In the genomic region with DNA sequence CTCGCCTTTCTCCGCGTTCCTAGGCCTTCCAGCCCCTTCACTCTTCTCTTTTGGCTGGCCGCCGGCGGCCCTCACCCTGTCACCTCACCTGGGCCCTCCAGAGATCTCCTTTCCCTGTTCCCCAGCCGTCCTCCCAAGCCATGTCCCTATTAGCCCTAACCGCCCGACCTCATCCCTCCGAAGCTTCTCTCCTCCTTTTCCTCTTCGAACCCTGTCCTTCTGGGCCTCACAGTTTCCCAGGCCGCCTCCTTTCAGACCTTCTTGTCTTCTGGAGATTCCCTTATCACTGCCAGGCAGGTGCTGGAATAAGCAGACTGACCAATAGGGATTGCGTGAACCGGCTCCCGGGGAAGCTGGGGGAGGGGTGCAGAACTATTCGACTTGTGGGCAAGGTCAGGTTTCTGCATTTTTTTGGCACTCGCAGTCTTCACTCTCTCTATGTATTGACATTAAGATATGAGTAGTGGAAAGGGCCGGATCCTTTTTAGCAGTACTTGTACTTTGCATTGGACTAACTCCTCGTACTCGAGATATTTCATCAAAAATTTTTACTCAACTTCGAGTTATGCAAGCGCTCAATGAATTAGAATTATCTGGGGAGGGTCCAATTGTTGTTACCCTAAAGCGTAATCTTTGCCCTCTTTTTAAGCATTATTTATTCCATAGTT, we compare ENCODE assay signal across 8 cellular contexts. TPM values are rescaled to one million over a fixed set of nuclear protein-coding genes. Genes with fewer than 3 reads are reported as not detected.
DNase-seq lines count a peak whose midpoint lies in the region; ATAC-seq, FAIRE-seq and TF ChIP-seq lines count a peak whose summit lies in the region.

No MANE protein-coding gene starts in this region.

- peaks cover 28% of the 10 kb centered on the region for H3K4me1 Mint-ChIP-seq in activated CD4-positive, alpha-beta memory T cell treated with anti-CD3 and anti-CD28 coated beads for 36 hours (ENCODE audit: low read depth)

- no peak for TF ChIP-seq EP300 in transverse colon (IDR thresholded peaks at IDR 0.05; ENCODE audit: low read depth)

- BruUV-seq in A673 (replicated peaks; lab: Mats Ljungman, UMichigan) = no TSS peak

- peak overlapping the region; percentile 81 to 82 for H3K9ac ChIP-seq in mucosa of rectum (ENCODE audit: low read depth in 1 of 2, low read length in 2 of 2)

- POLR2A ChIA-PET in A673 (lab: Charles Lee; ENCODE audit: low non-redundant PET) = no interaction called here
- POLR2A ChIA-PET in activated CD4-positive, alpha-beta memory T cell treated with anti-CD3 and anti-CD28 coated beads for 36 hours (lab: Charles Lee) = interaction anchor here (0.6 to 2.0 kb wide), 3 partner anchors 135 to 1319 kb away, joined by 3 to 7 read pairs (median 3); a partner anchor contains a TSS

- H3K4me3 ChIP-seq in A673 (ENCODE audit: low read depth, low read length, poor library complexity, severe bottlenecking) (peak overlapping the region; percentile 88), mucosa of rectum (ENCODE audit: low read length in 2 of 2) (peak overlapping the region; percentile 74 to 95), transverse colon (peak overlapping the region; percentile 80 to 99 (median 86))

- TF ChIP-seq CTCF in A673 (conservative IDR thresholded peaks at IDR 0.05; ENCODE audit: low read depth, low read length) = no peak
- TF ChIP-seq CTCF in transverse colon (IDR thresholded peaks at IDR 0.05) = no peak

- H3K4me1 ChIP-seq in A673 (ENCODE audit: insufficient read depth, low read length, poor library complexity, severe bottlenecking) = no peaks in the 10 kb centered on the region
- peaks cover 3 to 14% of the 10 kb centered on the region in 2 donors for H3K4me1 ChIP-seq in mucosa of rectum (ENCODE audit: control insufficient read depth in 2 of 2, insufficient read depth in 2 of 2, low read length in 2 of 2)
- peaks cover 7 to 42% (median 16%) of the 10 kb centered on the region in 4 donors for H3K4me1 ChIP-seq in transverse colon

- H3K27ac ChIP-seq in A673 (ENCODE audit: low read depth, low read length, poor library complexity, severe bottlenecking) (peak overlapping the region; percentile 68), mucosa of rectum (ENCODE audit: low read depth in 2 of 2, low read length in 2 of 2) (peak overlapping the region; percentile 64 to 92), transverse colon (peak overlapping the region; percentile 90 to 97 (median 94))

- intact Hi-C loops in A673 (cut with micrococcal nuclease; ENCODE audit: unreplicated experiment) (no loop called here), transverse colon (cut with DNase I; ENCODE audit: low total_unique reads) (loop anchor here (5.0 kb wide), 2 partner anchors 76 to 136 kb away; a partner anchor contains a TSS)
- intact Hi-C loops in activated CD4-positive, alpha-beta memory T cell treated with anti-CD3 and anti-CD28 coated beads for 36 hours (cut with micrococcal nuclease) = loop anchor here (10.0 kb wide), 1 partner anchor 82 kb away; no protein-coding TSS in a partner anchor

- H3K27me3 ChIP-seq in A673 (replicated peaks; ENCODE audit: insufficient read depth, low read depth, low read length, poor library complexity) (no peaks in the 10 kb centered on the region), mucosa of rectum (ENCODE audit: control insufficient read depth in 2 of 2, insufficient read depth in 2 of 2, low read length in 2 of 2) (no peaks in the 10 kb centered on the region), transverse colon (no peaks in the 10 kb centered on the region)

- in situ Hi-C loops in transverse colon (cut with MboI; ENCODE audit: low pct_ligation_motif_present in 1 of 4, low pct_unique_long_range_greater_than_20kb in 1 of 4, low sequenced_read_pairs in 3 of 4) = no loop called here

- H3K9me3 ChIP-seq in A673 (ENCODE audit: low read depth, low read length, poor library complexity, severe bottlenecking) (no peaks in the 10 kb centered on the region), mucosa of rectum (ENCODE audit: control insufficient read depth in 2 of 2, low read length in 2 of 2) (no peaks in the 10 kb centered on the region), transverse colon (no peaks in the 10 kb centered on the region)

- peak overlapping the region; percentile 63 for H3K27ac Mint-ChIP-seq in activated CD4-positive, alpha-beta memory T cell treated with anti-CD3 and anti-CD28 coated beads for 36 hours

- H3K27me3 Mint-ChIP-seq in activated CD4-positive, alpha-beta memory T cell treated with anti-CD3 and anti-CD28 coated beads for 36 hours = no peaks in the 10 kb centered on the region

- FAIRE-seq in GM12891 (lab: Jason Lieb, UNC) = peak; percentile 33

- H3K9me3 Mint-ChIP-seq in activated CD4-positive, alpha-beta memory T cell treated with anti-CD3 and anti-CD28 coated beads for 36 hours = no peaks in the 10 kb centered on the region

- TF ChIP-seq POLR2A in GM12891 (IDR thresholded peaks at IDR 0.05; ENCODE audit: low read depth, low read length) (no peak), transverse colon (IDR thresholded peaks at IDR 0.05) (no peak)

- H3K4me3 Mint-ChIP-seq in activated CD4-positive, alpha-beta memory T cell treated with anti-CD3 and anti-CD28 coated beads for 36 hours = peak overlapping the region; percentile 83

- DNase-seq in A673 (ENCODE audit: low spot score) (peak; percentile 1), GM12891 (ENCODE audit: insufficient read length, low spot score) (no peak), NCI-H1092 treated with DMSO at 0.1 percent for 48 hours (lab: John Stamatoyannopoulos, UW) (peak; percentile 62), transverse colon (peak; percentile 68)
- peak; percentile 50 for DNase-seq in activated CD4-positive, alpha-beta memory T cell treated with anti-CD3 and anti-CD28 coated beads for 36 hours

- ATAC-seq in esophagus mucosa (peak; percentile 31), GM18520 (IDR thresholded peaks at IDR 0.05; ENCODE audit: unreplicated experiment) (no peak)

- 0 to 3% methylated on average over 7 to 23 of the region's 23 CpGs for WGBS in transverse colon (ENCODE audit: low coverage in 1 of 2), 2 donors

- H3K36me3 ChIP-seq in A673 (ENCODE audit: insufficient read depth, low read length, poor library complexity, severe bottlenecking) (no peaks in the 10 kb centered on the region), mucosa of rectum (ENCODE audit: control insufficient read depth in 2 of 2, insufficient read depth in 2 of 2, low read length in 2 of 2) (no peaks in the 10 kb centered on the region), transverse colon (no peaks in the 10 kb centered on the region)

- CTCF ChIA-PET in A673 (lab: Charles Lee) = no interaction called here
- CTCF ChIA-PET in activated CD4-positive, alpha-beta memory T cell treated with anti-CD3 and anti-CD28 coated beads for 36 hours (lab: Charles Lee) = interaction anchor here (0.9 to 8.1 kb wide), 6 partner anchors 17 to 240 kb away, joined by 3 to 77 read pairs (median 4); a partner anchor contains a TSS

- H3K36me3 Mint-ChIP-seq in activated CD4-positive, alpha-beta memory T cell treated with anti-CD3 and anti-CD28 coated beads for 36 hours = no peaks in the 10 kb centered on the region

TF ChIP-seq in GM12891, 5 proteins besides CTCF, POLR2A, EP300 and RAD21:
- TF ChIP-seq SPI1 (IDR thresholded peaks at IDR 0.05; ENCODE audit: low read depth, low read length) (no peak), TAF1 (IDR thresholded peaks at IDR 0.05; ENCODE audit: low read depth, low read length) (no peak), POLR2AphosphoS5 (IDR thresholded peaks at IDR 0.05; ENCODE audit: low read depth, low read length) (no peak), POU2F2 (IDR thresholded peaks at IDR 0.05; ENCODE audit: low read depth, low read length) (no peak), PAX5 (IDR thresholded peaks at IDR 0.05; ENCODE audit: insufficient read depth, low read length, severe bottlenecking) (no peak)

RNA-seq across cellular contexts. Expression of a gene that starts 0.7 kb away (rescaled TPM):
- total RNA-seq in A673 (2021) (18.0 and 20.4 TPM in 2 replicates), esophagus mucosa (16.2 TPM), transverse colon (10 to 100 TPM; 10.5 to 43.3 (median 30.8) TPM)
- 11.7 TPM for polyA plus RNA-seq in GM12891 (2012; ENCODE audit: low read depth, missing spikeins)
- total RNA-seq in activated CD4-positive, alpha-beta memory T cell treated with anti-CD3 and anti-CD28 coated beads for 36 hours = 10 to 100 TPM; 22.9 to 24.4 TPM
